Comparison of ENCODE assay signal across 7 cellular contexts in genomic region chr2:126325202-126325601, GRCh38.
"Had no signal": no experiment of that assay in that cellular context is flagged by ENCODE, and none has a peak within 500 bp of the region (broad histone marks: within the 10 kb centered on the region; RNA-seq: fewer than 3 reads in every experiment).

No MANE protein-coding gene starts in this region.

- DNase-seq: GM23248, GOT3, H7, HFFc6, IMR-90 had no signal

- ATAC-seq: HCT116 had no signal

- H3K4me3 ChIP-seq: GM23248, HAP-1 had no signal

- H3K4me1 ChIP-seq: HAP-1 had no signal

- H3K27ac ChIP-seq: GM23248 had no signal

- H3K4me3 Mint-ChIP-seq: HFFc6 had no signal

- H3K36me3 ChIP-seq: HAP-1 had no signal

- H3K9me3 ChIP-seq: HAP-1 had no signal

- H3K27ac Mint-ChIP-seq: HFFc6 had no signal
